In genomic region chr13:108902557-108903155, GRCh38 we compare ENCODE assay signal across 19 cellular contexts.
A peak's percentile ranks its signal among the peaks of the same experiment; 100 is the strongest.
DNase-seq lines count a peak whose midpoint lies in the region; ATAC-seq and TF ChIP-seq lines count a peak whose summit lies in the region.
"Had no signal": no experiment of that assay in that cellular context is flagged by ENCODE, and none has a peak within 500 bp of the region (broad histone marks: within the 10 kb centered on the region; RNA-seq: fewer than 3 reads in every experiment).

No MANE protein-coding gene starts in this region.

- H3K27ac Mint-ChIP-seq in type B pancreatic cell: no peak overlapping the region
- H3K27ac Mint-ChIP-seq in activated naive CD8-positive, alpha-beta T cell treated with anti-CD3 and anti-CD28 coated beads for 36 hours: no peak overlapping the region
- H3K27ac Mint-ChIP-seq: activated CD4-positive, alpha-beta T cell treated with anti-CD3 and anti-CD28 coated beads, Interleukin-2, amount 10 ng/mL, durations not matched to agents 24 days and 14 days; CD4-positive, CD25-positive, alpha-beta regulatory T cell; T-helper 17 cell had no signal

- no peak overlapping the region for H3K4me3 Mint-ChIP-seq in type B pancreatic cell
- no peak overlapping the region for H3K4me3 Mint-ChIP-seq in activated naive CD8-positive, alpha-beta T cell treated with anti-CD3 and anti-CD28 coated beads for 36 hours
- H3K4me3 Mint-ChIP-seq: activated CD4-positive, alpha-beta T cell treated with anti-CD3 and anti-CD28 coated beads, Interleukin-2, amount 10 ng/mL, durations not matched to agents 24 days and 14 days; activated T-cell treated with anti-CD3 and anti-CD28 coated beads, Interleukin-2, amount 50 U/mL, for 4 hours; T-helper 17 cell had no signal

- no peaks in the 10 kb centered on the region for H3K36me3 Mint-ChIP-seq in type B pancreatic cell
- H3K36me3 Mint-ChIP-seq in activated naive CD8-positive, alpha-beta T cell treated with anti-CD3 and anti-CD28 coated beads for 36 hours: no peaks in the 10 kb centered on the region
- H3K36me3 Mint-ChIP-seq: CD4-positive, CD25-positive, alpha-beta regulatory T cell had no signal

- H3K9me3 Mint-ChIP-seq in type B pancreatic cell: peaks cover 6% of the 10 kb centered on the region
- no peaks in the 10 kb centered on the region for H3K9me3 Mint-ChIP-seq in activated naive CD8-positive, alpha-beta T cell treated with anti-CD3 and anti-CD28 coated beads for 36 hours
- H3K9me3 Mint-ChIP-seq: activated CD4-positive, alpha-beta T cell treated with anti-CD3 and anti-CD28 coated beads, Interleukin-2, amount 10 ng/mL, durations not matched to agents 24 days and 14 days; activated T-cell treated with anti-CD3 and anti-CD28 coated beads, Interleukin-2, amount 50 U/mL, for 4 hours had no signal

- H3K4me1 Mint-ChIP-seq in type B pancreatic cell (ENCODE audit: unreplicated experiment): no peaks in the 10 kb centered on the region
- H3K4me1 Mint-ChIP-seq in activated naive CD8-positive, alpha-beta T cell treated with anti-CD3 and anti-CD28 coated beads for 36 hours: peaks cover 4% of the 10 kb centered on the region

- no peaks in the 10 kb centered on the region for H3K27me3 Mint-ChIP-seq in type B pancreatic cell
- peaks cover 12% of the 10 kb centered on the region for H3K27me3 Mint-ChIP-seq in activated naive CD8-positive, alpha-beta T cell treated with anti-CD3 and anti-CD28 coated beads for 36 hours

- H3K4me3 ChIP-seq in RWPE2 (ENCODE audit: severe bottlenecking): no peak overlapping the region
- H3K4me3 ChIP-seq: gastroesophageal sphincter, stomach, transverse colon had no signal

- peak; percentile 96 for ATAC-seq in RWPE2 (ENCODE audit: low read depth)
- ATAC-seq: activated T-cell treated with anti-CD3 and anti-CD28 coated beads, Interleukin-2, amount 50 U/mL, for 4 hours; gastroesophageal sphincter; HCT116; T-helper 17 cell had no signal

- H3K4me1 ChIP-seq in RWPE2 (ENCODE audit: insufficient read depth, poor library complexity, severe bottlenecking): peaks cover 4% of the 10 kb centered on the region
- H3K4me1 ChIP-seq: gastroesophageal sphincter, stomach, transverse colon had no signal

- H3K9me3 ChIP-seq in RWPE2 (ENCODE audit: severe bottlenecking): no peaks in the 10 kb centered on the region
- H3K9me3 ChIP-seq: gastroesophageal sphincter, stomach, transverse colon had no signal

- no peaks in the 10 kb centered on the region for H3K27me3 ChIP-seq in RWPE2 (ENCODE audit: insufficient read depth, poor library complexity, severe bottlenecking)
- H3K27me3 ChIP-seq: gastroesophageal sphincter, stomach, transverse colon had no signal

- no peaks in the 10 kb centered on the region for H3K36me3 ChIP-seq in RWPE2 (ENCODE audit: low read depth)
- H3K36me3 ChIP-seq: gastroesophageal sphincter, stomach, transverse colon had no signal

- DNase-seq in M059J (ENCODE audit: low read depth) (peak; percentile 47), RWPE2 (ENCODE audit: low spot score) (no peak), fibroblast of gingiva (ENCODE audit: low read depth) (peak; percentile 66), renal cortical epithelial cell (ENCODE audit: low read depth) (peak; percentile 30), type B pancreatic cell (ENCODE audit: extremely low spot score, unreplicated experiment) (no peak), NCI-H82 (lab: John Stamatoyannopoulos, UW) (no peak)
- no peak for DNase-seq in activated naive CD8-positive, alpha-beta T cell treated with anti-CD3 and anti-CD28 coated beads for 36 hours
- DNase-seq: activated CD4-positive, alpha-beta T cell treated with anti-CD3 and anti-CD28 coated beads, Interleukin-2, amount 10 ng/mL, durations not matched to agents 24 days and 14 days; activated naive CD4-positive, alpha-beta T cell; activated T-cell treated with anti-CD3 and anti-CD28 coated beads, Interleukin-2, amount 50 U/mL, for 4 hours; CD4-positive, CD25-positive, alpha-beta regulatory T cell; DMS 273 treated with DMSO at 0.1 percent for 48 hours; hypothalamus; NCI-H2081; stomach; T-helper 17 cell; transverse colon had no signal

- TF ChIP-seq CTCF in RWPE2 (IDR thresholded peaks at IDR 0.05; ENCODE audit: poor library complexity, severe bottlenecking): no peak
- no peak for TF ChIP-seq CTCF in type B pancreatic cell (conservative IDR thresholded peaks at IDR 0.05)

- no peak overlapping the region for H3K27ac ChIP-seq in RWPE2 (ENCODE audit: poor library complexity, severe bottlenecking)
- H3K27ac ChIP-seq: gastroesophageal sphincter, stomach, transverse colon had no signal

Comparison
In these comparisons a context has a peak if more than half of its experiments do, and no peak if none do; other contexts are left out.
1. DNase-seq: peak in M059J (single experiment), fibroblast of gingiva (single experiment) and renal cortical epithelial cell (single experiment); none in RWPE2 (single experiment), type B pancreatic cell (single experiment), NCI-H82 (single experiment) and activated naive CD8-positive, alpha-beta T cell treated with anti-CD3 and anti-CD28 coated beads for 36 hours (single experiment).